In the genomic region with DNA sequence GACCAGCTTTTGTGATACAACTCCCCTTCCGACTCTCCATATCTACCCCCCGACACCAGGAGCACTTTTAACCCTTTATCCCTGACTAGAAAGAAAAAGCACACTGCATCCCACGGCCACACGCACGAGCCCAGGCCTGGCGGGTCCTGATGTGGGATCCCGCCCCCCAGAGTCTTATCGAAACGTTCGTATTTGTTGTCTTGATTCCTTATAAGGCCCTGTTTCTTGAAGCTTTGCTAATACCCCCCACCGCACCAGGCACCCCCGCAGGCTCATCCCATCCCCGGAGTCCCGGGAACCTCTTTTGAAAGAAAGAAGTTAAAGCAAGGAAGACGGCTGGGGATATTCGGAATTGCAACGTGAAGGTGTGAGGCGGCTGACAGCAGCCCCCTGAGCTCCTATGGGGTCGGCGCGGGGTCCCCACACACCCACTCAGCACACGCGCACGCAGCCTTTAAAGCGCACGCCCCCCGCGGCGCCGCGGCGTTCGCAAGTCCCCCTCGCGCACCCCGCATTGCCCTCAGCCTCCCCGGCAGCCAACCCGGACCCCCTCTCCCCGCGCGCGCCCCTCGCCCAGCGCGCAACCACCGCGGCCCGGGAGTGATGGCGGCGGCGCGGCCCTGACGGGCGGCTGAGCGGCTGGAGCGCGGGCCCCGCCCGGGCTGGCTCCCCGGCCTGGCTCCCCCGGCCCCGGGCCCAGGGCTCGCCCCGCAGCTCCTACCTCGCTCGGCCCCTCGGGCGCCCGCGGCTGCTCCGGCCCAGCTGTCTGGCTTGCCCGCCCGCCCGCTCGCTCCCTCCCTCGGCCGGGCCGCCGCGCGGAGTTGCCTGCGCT, we compare ENCODE assay signal across 8 cellular contexts. TPM values are rescaled to one million over a fixed set of nuclear protein-coding genes. Genes with fewer than 3 reads are reported as not detected.
DNase-seq lines count a peak whose midpoint lies in the region; TF ChIP-seq lines count a peak whose summit lies in the region.

No MANE protein-coding gene starts in this region.

- no peaks in the 10 kb centered on the region for H3K9me3 ChIP-seq in ES-I3 (ENCODE audit: control insufficient read depth, insufficient read depth, low read length)
- no peaks in the 10 kb centered on the region for H3K9me3 ChIP-seq in hepatocyte (ENCODE audit: low read depth)

- H3K9me2 ChIP-seq in hepatocyte (replicated peaks; ENCODE audit: insufficient read depth) = no peaks in the 10 kb centered on the region

- H3K27ac ChIP-seq in hepatocyte = peak overlapping the region; percentile 96

- DNase-seq in HFF-Myc (ENCODE audit: extremely low read depth, low read depth) (no peak), OCI-M1 (lab: John Stamatoyannopoulos, UW) (peak; percentile 81), hepatocyte (ENCODE audit: low spot score) (peak; percentile 35), skeletal muscle cell (ENCODE audit: low read depth) (no peak), HT-29 (ENCODE audit: low spot score) (no peak), NCI-H187 (lab: John Stamatoyannopoulos, UW) (no peak)
- DNase-seq in activated naive CD4-positive, alpha-beta T cell treated with anti-CD3 and anti-CD28 coated beads, Interleukin-2, amount 50 U/mL, for 16 hours = peak; percentile 48

- 2% methylated on average over 25 of the region's 82 CpGs for WGBS in hepatocyte (ENCODE audit: low lambda C conversion rate, missing lambda C conversion rate)

- peak overlapping the region; percentile 94 for H3K9ac ChIP-seq in ES-I3 (ENCODE audit: low read depth, low read length)

- H3K4me2 ChIP-seq in hepatocyte = peak overlapping the region; percentile 79

- H3K4me3 ChIP-seq in HFF-Myc (replicated peaks; ENCODE audit: low read depth, low read length) (peak overlapping the region; percentile 55), hepatocyte (peak overlapping the region; percentile 70), skeletal muscle cell (ENCODE audit: low read depth, low read length) (peak overlapping the region; percentile 74)

- H2AFZ ChIP-seq in hepatocyte = peak overlapping the region; percentile 86

- peaks cover 25% of the 10 kb centered on the region for H3K4me1 ChIP-seq in ES-I3 (ENCODE audit: insufficient read depth, low read length)
- H3K4me1 ChIP-seq in hepatocyte (ENCODE audit: insufficient read depth) = peaks cover 17% of the 10 kb centered on the region

- no peak for TF ChIP-seq CTCF in HFF-Myc (IDR thresholded peaks at IDR 0.05; ENCODE audit: low read depth, low read length, missing control alignments)
- TF ChIP-seq CTCF in hepatocyte (IDR thresholded peaks at IDR 0.05; ENCODE audit: poor library complexity) = no peak

- no peaks in the 10 kb centered on the region for H4K20me1 ChIP-seq in hepatocyte (ENCODE audit: insufficient read depth, poor library complexity, severe bottlenecking)

- H3K36me3 ChIP-seq in ES-I3 (ENCODE audit: insufficient read depth, low read length) = no peaks in the 10 kb centered on the region
- H3K36me3 ChIP-seq in hepatocyte (replicated peaks; ENCODE audit: insufficient read depth, low read depth) = no peaks in the 10 kb centered on the region

- H3K79me2 ChIP-seq in hepatocyte = peaks cover 50% of the 10 kb centered on the region

- H3K27me3 ChIP-seq in hepatocyte = no peaks in the 10 kb centered on the region

RNA-seq across cellular contexts. Expression of a gene that starts 0.4 kb away (rescaled TPM):
- 26.0 and 27.9 TPM in 2 replicates for total RNA-seq in hepatocyte
- 18.7 and 25.7 TPM in 2 replicates for polyA plus RNA-seq in hepatocyte
- 11.1 and 13.9 TPM in 2 replicates for total RNA-seq in HT-29 (2014; rRNA removed; shearing (Covaris generic))

RNA-seq across cellular contexts. Expression of a gene that starts 12.6 kb away (rescaled TPM):
- total RNA-seq in hepatocyte = 5.5 and 6.5 TPM in 2 replicates
- 3.5 and 6.1 TPM in 2 replicates for polyA plus RNA-seq in hepatocyte
- 11.3 and 11.7 TPM in 2 replicates for total RNA-seq in HT-29 (2014; rRNA removed; shearing (Covaris generic))

Comparison
In these comparisons a context has a peak if more than half of its experiments do, and no peak if none do; other contexts are left out.
1. DNase-seq: peak in OCI-M1 (single experiment), activated naive CD4-positive, alpha-beta T cell treated with anti-CD3 and anti-CD28 coated beads, Interleukin-2, amount 50 U/mL, for 16 hours (single experiment) and hepatocyte (single experiment); none in HFF-Myc (single experiment), skeletal muscle cell (single experiment), HT-29 (single experiment) and NCI-H187 (0 of 2).
2. Peak in every context shown above with its lines, with median percentiles within 50 percentile points of each other: H3K4me3 ChIP-seq.